Comparison of ENCODE assay signal across 8 cellular contexts in the genomic region with DNA sequence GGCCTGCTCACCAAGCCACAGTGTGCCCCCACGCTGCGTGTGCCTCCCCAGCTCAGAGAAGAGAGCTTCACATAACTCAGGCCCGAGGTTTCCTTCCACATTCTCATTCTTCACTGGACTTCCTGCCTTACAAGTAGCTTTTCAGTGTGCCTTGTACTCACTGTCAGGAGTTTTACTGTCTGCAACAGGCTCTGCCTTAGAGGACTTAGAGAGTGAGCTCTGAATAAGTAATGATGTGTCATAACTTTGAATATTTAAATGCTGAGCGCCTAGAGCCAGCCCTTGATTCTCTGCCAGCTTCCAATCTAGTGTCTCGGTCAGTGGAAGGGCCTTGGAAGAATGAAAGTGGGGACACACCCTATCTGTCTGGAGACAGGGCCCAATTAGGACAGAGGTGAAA. TPM values are rescaled to one million over a fixed set of nuclear protein-coding genes. Genes with fewer than 3 reads are reported as not detected.
A peak's percentile ranks its signal among the peaks of the same experiment; 100 is the strongest.
DNase-seq lines count a peak whose midpoint lies in the region; ATAC-seq and TF ChIP-seq lines count a peak whose summit lies in the region.

No MANE protein-coding gene starts in this region.

- H3K36me3 ChIP-seq in right lobe of liver (peaks cover 0 to 10% (median 6%) of the 10 kb centered on the region in 4 donors), thyroid gland (no peaks in the 10 kb centered on the region)

- no peaks in the 10 kb centered on the region for H3K9me3 ChIP-seq in right lobe of liver
- H3K9me3 ChIP-seq in thyroid gland, result no peaks in the 10 kb centered on the region

- WGBS in right lobe of liver (ENCODE audit: insufficient coverage, low coverage, low lambda C conversion rate, missing lambda C conversion rate), result 42% methylated on average over 4 of the region's 5 CpGs
- 61 to 79% methylated on average over 5 of the region's 5 CpGs for WGBS in thyroid gland, 2 donors

- no peaks in the 10 kb centered on the region for H3K4me1 Mint-ChIP-seq in immature natural killer cell

- H3K27me3 ChIP-seq in right lobe of liver (no peaks in the 10 kb centered on the region), thyroid gland (no peaks in the 10 kb centered on the region)

- TF ChIP-seq POLR2A in right lobe of liver (IDR thresholded peaks at IDR 0.05) (no peak), thyroid gland (IDR thresholded peaks at IDR 0.05) (no peak)

- DNase-seq in HK-2 (ENCODE audit: unreplicated experiment) (peak; percentile 40), cardiac fibroblast (ENCODE audit: low read depth in 2 of 2) (peak; percentile 89 to 96), right lobe of liver (no peak), thyroid gland (peak in 1 of 2 donors; percentile 12), immature natural killer cell (no peak), GM20000 (ENCODE audit: low spot score) (no peak)

- H3K27me3 Mint-ChIP-seq in immature natural killer cell (ENCODE audit: low read depth in 3 of 3), result peaks cover 0 to 2% (median 0%) of the 10 kb centered on the region in 3 donors

- no peak overlapping the region for H3K4me3 Mint-ChIP-seq in immature natural killer cell

- H3K27ac ChIP-seq in right lobe of liver (peak overlapping the region in 1 of 3 donors; percentile 37), thyroid gland (peak overlapping the region in 2 of 3 donors; percentile 7 to 60)

- intact Hi-C loops in right lobe of liver (cut with DNase I) (no loop called here), thyroid gland (cut with DNase I) (no loop called here)

- H3K4me1 ChIP-seq in right lobe of liver (peaks cover 0 to 10% (median 0%) of the 10 kb centered on the region in 4 donors), thyroid gland (peaks cover 6 to 16% of the 10 kb centered on the region in 2 donors)

- no peak overlapping the region for H3K27ac Mint-ChIP-seq in immature natural killer cell

- ATAC-seq in right lobe of liver, result peak; percentile 32 to 66 (median 56)
- no peak for ATAC-seq in HG02610 (IDR thresholded peaks at IDR 0.05; ENCODE audit: unreplicated experiment)
- ATAC-seq in HG02870 (IDR thresholded peaks at IDR 0.05; ENCODE audit: unreplicated experiment), result no peak

- no peak overlapping the region for H3K4me3 ChIP-seq in cardiac fibroblast (replicated peaks in 1 of 2; ENCODE audit: low read depth in 2 of 2, low read length in 2 of 2)
- H3K4me3 ChIP-seq in right lobe of liver, result no peak overlapping the region
- H3K4me3 ChIP-seq in thyroid gland (replicated peaks in 1 of 3), result no peak overlapping the region

- no peaks in the 10 kb centered on the region for H3K9me3 Mint-ChIP-seq in immature natural killer cell

- TF ChIP-seq CTCF in cardiac fibroblast (IDR thresholded peaks at IDR 0.05; ENCODE audit: low read depth, low read length) (no peak), right lobe of liver (IDR thresholded peaks at IDR 0.05) (no peak), thyroid gland (IDR thresholded peaks at IDR 0.05) (no peak), GM20000 (IDR thresholded peaks at IDR 0.05; ENCODE audit: extremely low read depth, missing control alignments) (no peak)

- H3K36me3 Mint-ChIP-seq in immature natural killer cell, result no peaks in the 10 kb centered on the region

RNA-seq across cellular contexts. Expression of gene ITGB5, which starts 41.8 kb away (rescaled TPM):
- total RNA-seq in right lobe of liver (100 to 1,000 TPM in 3 of 6 experiments, 10 to 100 TPM in 3; 61.3 to 125 (median 98.4) TPM), thyroid gland (100 to 1,000 TPM in 3 of 4 donors, 10 to 100 TPM in 1; 79.2 to 122 (median 110) TPM)
- 1 to 10 TPM in 1 of 3 donors, under 1 TPM in 1, not detected in 1; 0.52 to 1.1 TPM for polyA plus RNA-seq in immature natural killer cell

Comparison
In these comparisons a context has a peak if more than half of its experiments do, and no peak if none do; other contexts are left out.
1. DNase-seq: peak in HK-2 (single experiment) and cardiac fibroblast (2 of 2); none in right lobe of liver (0 of 3), immature natural killer cell (0 of 3) and GM20000 (single experiment).
2. ATAC-seq: peak in right lobe of liver (4 of 4); none in HG02610 (single experiment) and HG02870 (single experiment).